In genomic region chr22:31275018-31275417, GRCh38 we compare ENCODE assay signal across 16 cellular contexts. TPM values are rescaled to one million over a fixed set of nuclear protein-coding genes. Genes with fewer than 3 reads are reported as not detected.
DNase-seq lines count a peak whose midpoint lies in the region; ATAC-seq and TF ChIP-seq lines count a peak whose summit lies in the region.
"Had no signal": no experiment of that assay in that cellular context is flagged by ENCODE, and none has a peak within 500 bp of the region (broad histone marks: within the 10 kb centered on the region; RNA-seq: fewer than 3 reads in every experiment).

No MANE protein-coding gene starts in this region.

- H3K9me3 Mint-ChIP-seq in activated CD4-positive, alpha-beta T cell treated with anti-CD3 and anti-CD28 coated beads, Interleukin-2, amount 10 ng/mL, durations not matched to agents 7 days and 5 days: no peaks in the 10 kb centered on the region
- no peaks in the 10 kb centered on the region for H3K9me3 Mint-ChIP-seq in effector memory CD8-positive, alpha-beta T cell
- H3K9me3 Mint-ChIP-seq: immature natural killer cell had no signal

- TF ChIP-seq CTCF in RWPE1 (conservative IDR thresholded peaks at IDR 0.05; ENCODE audit: low read depth) (no peak), sigmoid colon (IDR thresholded peaks at IDR 0.05) (no peak)

- intact Hi-C loops in sigmoid colon (cut with DNase I): no loop called here

- 21 to 67% methylated on average over 6 of the region's 6 CpGs for WGBS in sigmoid colon, 2 donors

- no peak for DNase-seq in activated CD4-positive, alpha-beta T cell treated with anti-CD3 and anti-CD28 coated beads, Interleukin-2, amount 10 ng/mL, durations not matched to agents 7 days and 5 days
- no peak for DNase-seq in activated CD4-positive, alpha-beta T cell treated with anti-CD3 and anti-CD28 coated beads for 48 hours
- DNase-seq in RWPE1 (ENCODE audit: low spot score) (no peak), sigmoid colon (peak; percentile 43), COLO829 (ENCODE audit: low spot score) (no peak), globus pallidus (ENCODE audit: low spot score) (no peak)
- no peak for DNase-seq in effector memory CD8-positive, alpha-beta T cell
- DNase-seq: immature natural killer cell; Karpas-422; mesenchymal stem cell; NCI-H1436; NCI-H446 treated with DMSO at 0.1 percent for 48 hours; nucleus accumbens; stimulated activated CD4-positive, alpha-beta T cell treated with anti-CD3 and anti-CD28 coated beads, Interleukin-4, amount 100 ng/mL, for 4 hours had no signal

- no peak for ATAC-seq in effector memory CD8-positive, alpha-beta T cell (replicated peaks)
- ATAC-seq in HG02623 (IDR thresholded peaks at IDR 0.05; ENCODE audit: unreplicated experiment): no peak
- ATAC-seq: A549 had no signal

- H3K27ac Mint-ChIP-seq in activated CD4-positive, alpha-beta T cell treated with anti-CD3 and anti-CD28 coated beads, Interleukin-2, amount 10 ng/mL, durations not matched to agents 7 days and 5 days: peak overlapping the region; percentile 70
- H3K27ac Mint-ChIP-seq in effector memory CD8-positive, alpha-beta T cell: peak overlapping the region; percentile 65 to 68

- H3K4me1 Mint-ChIP-seq in activated CD4-positive, alpha-beta T cell treated with anti-CD3 and anti-CD28 coated beads, Interleukin-2, amount 10 ng/mL, durations not matched to agents 7 days and 5 days: peaks cover 60% of the 10 kb centered on the region
- H3K4me1 Mint-ChIP-seq in effector memory CD8-positive, alpha-beta T cell (ENCODE audit: low read depth in 2 of 2): peaks cover 14 to 23% of the 10 kb centered on the region in 2 donors
- H3K4me1 Mint-ChIP-seq: immature natural killer cell had no signal

- H3K4me3 Mint-ChIP-seq in activated CD4-positive, alpha-beta T cell treated with anti-CD3 and anti-CD28 coated beads, Interleukin-2, amount 10 ng/mL, durations not matched to agents 7 days and 5 days: no peak overlapping the region
- no peak overlapping the region for H3K4me3 Mint-ChIP-seq in effector memory CD8-positive, alpha-beta T cell
- H3K4me3 Mint-ChIP-seq: immature natural killer cell had no signal

- H3K27me3 Mint-ChIP-seq in activated CD4-positive, alpha-beta T cell treated with anti-CD3 and anti-CD28 coated beads, Interleukin-2, amount 10 ng/mL, durations not matched to agents 7 days and 5 days: no peaks in the 10 kb centered on the region
- no peaks in the 10 kb centered on the region for H3K27me3 Mint-ChIP-seq in effector memory CD8-positive, alpha-beta T cell

- no peak for TF ChIP-seq POLR2A in sigmoid colon (IDR thresholded peaks at IDR 0.05)

- no peaks in the 10 kb centered on the region for H3K27me3 ChIP-seq in sigmoid colon

- CTCF ChIA-PET in activated CD4-positive, alpha-beta T cell treated with anti-CD3 and anti-CD28 coated beads, Interleukin-2, amount 10 ng/mL, durations not matched to agents 7 days and 5 days (lab: Charles Lee): interaction anchor here (0.6 to 1.4 kb wide), 5 partner anchors 10 to 193 kb away, joined by 3 to 6 read pairs (median 3); no protein-coding TSS in a partner anchor
- CTCF ChIA-PET in RWPE1 (lab: Yijun Ruan, JAX): no interaction called here

- no peaks in the 10 kb centered on the region for H3K9me3 ChIP-seq in sigmoid colon
- H3K9me3 ChIP-seq: A549 had no signal

- H3K36me3 ChIP-seq in sigmoid colon: peaks cover 9 to 62% (median 13%) of the 10 kb centered on the region in 4 donors

- H3K4me1 ChIP-seq in sigmoid colon: peaks cover 0 to 5% (median 0%) of the 10 kb centered on the region in 4 donors
- H3K4me1 ChIP-seq: A549 had no signal

- H3K27ac ChIP-seq in RWPE1 (peak overlapping the region; percentile 36; the same call in 1 of the 2 replicates), sigmoid colon (no peak overlapping the region)
- H3K27ac ChIP-seq: A549 had no signal

- peaks cover 60% of the 10 kb centered on the region for H3K36me3 Mint-ChIP-seq in activated CD4-positive, alpha-beta T cell treated with anti-CD3 and anti-CD28 coated beads, Interleukin-2, amount 10 ng/mL, durations not matched to agents 7 days and 5 days (ENCODE audit: low read depth)
- H3K36me3 Mint-ChIP-seq in effector memory CD8-positive, alpha-beta T cell (ENCODE audit: insufficient read depth): peaks cover 54% of the 10 kb centered on the region

- TF ChIP-seq EP300 in sigmoid colon (IDR thresholded peaks at IDR 0.05): no peak

- POLR2A ChIA-PET in activated CD4-positive, alpha-beta T cell treated with anti-CD3 and anti-CD28 coated beads, Interleukin-2, amount 10 ng/mL, durations not matched to agents 7 days and 5 days (lab: Charles Lee): no interaction called here
- POLR2A ChIA-PET in RWPE1 (lab: Yijun Ruan, JAX; ENCODE audit: low non-redundant PET): no interaction called here

- no peak overlapping the region for H3K4me3 ChIP-seq in sigmoid colon
- H3K4me3 ChIP-seq: A549 had no signal

RNA-seq across cellular contexts. Expression of gene PIK3IP1, which starts 17.3 kb away (rescaled TPM):
- total RNA-seq in activated CD4-positive, alpha-beta T cell treated with anti-CD3 and anti-CD28 coated beads, Interleukin-2, amount 10 ng/mL, durations not matched to agents 7 days and 5 days: 10 to 100 TPM; 56.0 to 63.0 TPM
- total RNA-seq in sigmoid colon: 10 to 100 TPM; 32.4 to 55.0 (median 50.3) TPM
- 10 to 100 TPM in 1 of 3 donors, 1 to 10 TPM in 2; 5.8 to 87.6 (median 6.0) TPM for polyA plus RNA-seq in sigmoid colon
